1 cellular context compared by ENCODE assay signal in the genomic region with DNA sequence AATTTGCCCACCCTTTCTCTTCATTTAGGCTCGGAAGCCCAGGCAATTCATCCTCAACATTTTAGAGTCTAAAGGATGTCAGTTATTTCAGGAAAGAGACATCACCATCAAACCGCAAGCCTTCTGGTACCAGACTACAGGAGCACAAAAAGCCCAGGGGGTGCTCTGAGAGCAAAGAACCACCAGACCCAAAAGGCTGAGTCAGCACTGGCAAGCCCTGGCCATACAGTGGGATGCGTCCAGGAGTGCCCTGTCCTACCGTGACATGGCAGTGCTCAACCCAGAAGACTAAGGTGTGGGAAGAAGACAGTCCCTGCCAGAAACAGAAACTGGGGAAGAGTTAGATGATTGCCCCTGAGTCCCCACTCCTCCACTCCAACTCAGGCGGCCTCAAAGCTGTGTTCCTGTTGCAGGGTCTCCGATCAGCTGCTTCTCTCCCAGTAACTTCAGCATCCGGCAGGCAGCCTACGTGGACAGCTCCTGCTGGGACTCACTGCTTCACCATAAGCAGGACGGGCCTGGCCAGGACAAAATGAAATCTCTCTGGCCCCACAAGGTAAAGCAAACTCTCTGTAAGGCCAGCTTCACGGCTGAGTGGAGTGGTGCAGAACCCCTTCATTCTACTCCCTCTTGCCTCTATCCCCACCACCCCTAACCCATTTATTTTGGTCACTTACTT.
A peak's percentile ranks its signal among the peaks of the same experiment; 100 is the strongest.
TF ChIP-seq lines count a peak whose summit lies in the region.

No MANE protein-coding gene starts in this region.

TF ChIP-seq in H1, 55 proteins besides CTCF, POLR2A, EP300 and RAD21:
- TF ChIP-seq NRF1 (IDR thresholded peaks at IDR 0.05; ENCODE audit: low read depth, low read length) (no peak), MAFK (IDR thresholded peaks at IDR 0.05; ENCODE audit: low read depth, low read length) (peak; percentile 73)
TF ChIP-seq in H1: peak in this region for 1.
